Comparison of ENCODE assay signal across 9 cellular contexts in genomic region chr20:62133051-62133845, GRCh38. TPM values are rescaled to one million over a fixed set of nuclear protein-coding genes. Genes with fewer than 3 reads are reported as not detected.
DNase-seq lines count a peak whose midpoint lies in the region; ATAC-seq and TF ChIP-seq lines count a peak whose summit lies in the region.
"Had no signal": no experiment of that assay in that cellular context is flagged by ENCODE, and none has a peak within 500 bp of the region (broad histone marks: within the 10 kb centered on the region; RNA-seq: fewer than 3 reads in every experiment).

No MANE protein-coding gene starts in this region.

- no peak overlapping the region for H3K4me3 Mint-ChIP-seq in activated CD8-positive, alpha-beta T cell treated with anti-CD3 and anti-CD28 coated beads, Interleukin-2, amount 10 ng/mL, durations not matched to agents 7 days and 5 days

- TF ChIP-seq CTCF in stomach (IDR thresholded peaks at IDR 0.05) = no peak

- peak; percentile 22 for DNase-seq in MV-4-11 (lab: John Stamatoyannopoulos, UW)
- DNase-seq in activated CD8-positive, alpha-beta T cell treated with anti-CD3 and anti-CD28 coated beads, Interleukin-2, amount 10 ng/mL, durations not matched to agents 7 days and 5 days = no peak
- DNase-seq in left lobe of liver (ENCODE audit: low spot score) = no peak
- no peak for DNase-seq in stomach
- no peak for DNase-seq in activated T-cell treated with anti-CD3 and anti-CD28 coated beads, Interleukin-2, amount 50 U/mL, for 1 hour
- no peak for DNase-seq in H7
- DNase-seq: NCI-H2029 had no signal

- peak overlapping the region; percentile 39 for H3K27ac Mint-ChIP-seq in activated CD8-positive, alpha-beta T cell treated with anti-CD3 and anti-CD28 coated beads, Interleukin-2, amount 10 ng/mL, durations not matched to agents 7 days and 5 days

- H3K4me1 Mint-ChIP-seq in activated CD8-positive, alpha-beta T cell treated with anti-CD3 and anti-CD28 coated beads, Interleukin-2, amount 10 ng/mL, durations not matched to agents 7 days and 5 days (ENCODE audit: low read depth) = peaks cover 33% of the 10 kb centered on the region

- no peak for TF ChIP-seq EP300 in stomach (IDR thresholded peaks at IDR 0.05)

- no peak for TF ChIP-seq POLR2A in stomach (IDR thresholded peaks at IDR 0.05)

- H3K27me3 ChIP-seq in stomach (no peaks in the 10 kb centered on the region), H7 (ENCODE audit: control insufficient read depth, insufficient read depth, low read length) (no peaks in the 10 kb centered on the region)

- H3K9me3 Mint-ChIP-seq in activated CD8-positive, alpha-beta T cell treated with anti-CD3 and anti-CD28 coated beads, Interleukin-2, amount 10 ng/mL, durations not matched to agents 7 days and 5 days (ENCODE audit: insufficient read depth) = no peaks in the 10 kb centered on the region
- H3K9me3 Mint-ChIP-seq: IgD-negative memory B cell had no signal

- intact Hi-C loops in stomach (cut with DNase I; ENCODE audit: low total_unique reads) = loop anchor here (5.0 kb wide), 1 partner anchor 121 kb away; no protein-coding TSS in a partner anchor

- POLR2A ChIA-PET in activated CD8-positive, alpha-beta T cell treated with anti-CD3 and anti-CD28 coated beads, Interleukin-2, amount 10 ng/mL, durations not matched to agents 7 days and 5 days (lab: Charles Lee) = interaction anchor here (0.6 to 1.4 kb wide), 3 partner anchors 8 to 34 kb away, joined by 3 to 5 read pairs (median 4); partner anchors contain the start of genes PSMA7 and SS18L1

- peaks cover 84% of the 10 kb centered on the region for H3K36me3 Mint-ChIP-seq in activated CD8-positive, alpha-beta T cell treated with anti-CD3 and anti-CD28 coated beads, Interleukin-2, amount 10 ng/mL, durations not matched to agents 7 days and 5 days (ENCODE audit: low read depth)

- no peaks in the 10 kb centered on the region for H3K27me3 Mint-ChIP-seq in activated CD8-positive, alpha-beta T cell treated with anti-CD3 and anti-CD28 coated beads, Interleukin-2, amount 10 ng/mL, durations not matched to agents 7 days and 5 days (ENCODE audit: low read depth)
- H3K27me3 Mint-ChIP-seq: IgD-negative memory B cell had no signal

- peaks cover 5 to 48% (median 14%) of the 10 kb centered on the region in 4 donors for H3K4me1 ChIP-seq in stomach

- H3K9me3 ChIP-seq in stomach = no peaks in the 10 kb centered on the region

- H3K4me3 ChIP-seq in stomach (no peak overlapping the region), H7 (ENCODE audit: insufficient read depth, low read depth, low read length) (no peak overlapping the region)

- no peak for ATAC-seq in activated CD8-positive, alpha-beta T cell treated with anti-CD3 and anti-CD28 coated beads, Interleukin-2, amount 10 ng/mL, durations not matched to agents 7 days and 5 days
- ATAC-seq in left lobe of liver (peak; percentile 25), HG03025 (IDR thresholded peaks at IDR 0.05; ENCODE audit: low FRiP score, unreplicated experiment) (no peak)

- 68 to 79% (median 72%) methylated on average over 18 to 29 of the region's 29 CpGs for WGBS in stomach, 5 donors

- CTCF ChIA-PET in activated CD8-positive, alpha-beta T cell treated with anti-CD3 and anti-CD28 coated beads, Interleukin-2, amount 10 ng/mL, durations not matched to agents 7 days and 5 days (lab: Charles Lee) = interaction anchor here (1.0 to 1.4 kb wide), 2 partner anchors 12 to 122 kb away, joined by 6 read pairs; partner anchors contain the start of gene LSM14B

- H3K36me3 ChIP-seq in stomach = peaks cover 92 to 100% (median 100%) of the 10 kb centered on the region in 4 donors
- peaks cover 72% of the 10 kb centered on the region for H3K36me3 ChIP-seq in H7 (replicated peaks; ENCODE audit: control insufficient read depth, insufficient read depth, low read length)

- peak overlapping the region in 4 of 5 donors; percentile 41 to 76 (median 67) for H3K27ac ChIP-seq in stomach

RNA-seq across cellular contexts. Expression of gene PSMA7, which starts 9.9 kb away (rescaled TPM):
- total RNA-seq in activated CD8-positive, alpha-beta T cell treated with anti-CD3 and anti-CD28 coated beads, Interleukin-2, amount 10 ng/mL, durations not matched to agents 7 days and 5 days = 100 to 1,000 TPM; 333 to 352 TPM
- total RNA-seq in left lobe of liver = 138 TPM
- total RNA-seq in stomach = 100 to 1,000 TPM; 119 to 202 (median 140) TPM
- 100 to 1,000 TPM; 245 to 280 (median 247) TPM for polyA plus RNA-seq in stomach
- total RNA-seq in H7 (2014; rRNA removed; shearing (Covaris generic)) = 413 and 501 TPM in 2 replicates

RNA-seq across cellular contexts. Expression of gene SS18L1, which starts 10.3 kb away (rescaled TPM):
- total RNA-seq in activated CD8-positive, alpha-beta T cell treated with anti-CD3 and anti-CD28 coated beads, Interleukin-2, amount 10 ng/mL, durations not matched to agents 7 days and 5 days = 10 to 100 TPM; 15.9 to 17.9 TPM
- total RNA-seq in left lobe of liver (33.4 TPM), stomach (10 to 100 TPM in 3 of 5 donors, 1 to 10 TPM in 2; 5.8 to 34.8 (median 13.0) TPM)
- 1 to 10 TPM; 5.5 to 9.6 (median 6.1) TPM for polyA plus RNA-seq in stomach
- 15.1 and 25.1 TPM in 2 replicates for total RNA-seq in H7 (2014; rRNA removed; shearing (Covaris generic))

RNA-seq across cellular contexts. Expression of gene LSM14B, which starts 11.0 kb away (rescaled TPM):
- 10 to 100 TPM; 42.4 to 42.8 TPM for total RNA-seq in activated CD8-positive, alpha-beta T cell treated with anti-CD3 and anti-CD28 coated beads, Interleukin-2, amount 10 ng/mL, durations not matched to agents 7 days and 5 days
- 19.6 TPM for total RNA-seq in left lobe of liver
- 10 to 100 TPM in 4 of 5 donors, under 1 TPM in 1; 0.58 to 27.2 (median 15.6) TPM for total RNA-seq in stomach
- polyA plus RNA-seq in stomach = 10 to 100 TPM; 14.1 to 18.0 (median 14.9) TPM
- total RNA-seq in H7 (2014; rRNA removed; shearing (Covaris generic)) = 67.6 and 68.6 TPM in 2 replicates

RNA-seq across cellular contexts. Expression of gene MTG2, which starts 49.6 kb away (rescaled TPM):
- total RNA-seq in activated CD8-positive, alpha-beta T cell treated with anti-CD3 and anti-CD28 coated beads, Interleukin-2, amount 10 ng/mL, durations not matched to agents 7 days and 5 days = 10 to 100 TPM; 31.7 to 34.4 TPM
- total RNA-seq in left lobe of liver = 31.0 TPM
- total RNA-seq in stomach = 10 to 100 TPM; 13.6 to 77.9 (median 22.8) TPM
- polyA plus RNA-seq in stomach = 10 to 100 TPM; 14.7 to 28.2 (median 19.8) TPM
- total RNA-seq in H7 (2014; rRNA removed; shearing (Covaris generic)) = 32.7 and 37.8 TPM in 2 replicates
